8 cellular contexts compared by ENCODE assay signal in the genomic region with DNA sequence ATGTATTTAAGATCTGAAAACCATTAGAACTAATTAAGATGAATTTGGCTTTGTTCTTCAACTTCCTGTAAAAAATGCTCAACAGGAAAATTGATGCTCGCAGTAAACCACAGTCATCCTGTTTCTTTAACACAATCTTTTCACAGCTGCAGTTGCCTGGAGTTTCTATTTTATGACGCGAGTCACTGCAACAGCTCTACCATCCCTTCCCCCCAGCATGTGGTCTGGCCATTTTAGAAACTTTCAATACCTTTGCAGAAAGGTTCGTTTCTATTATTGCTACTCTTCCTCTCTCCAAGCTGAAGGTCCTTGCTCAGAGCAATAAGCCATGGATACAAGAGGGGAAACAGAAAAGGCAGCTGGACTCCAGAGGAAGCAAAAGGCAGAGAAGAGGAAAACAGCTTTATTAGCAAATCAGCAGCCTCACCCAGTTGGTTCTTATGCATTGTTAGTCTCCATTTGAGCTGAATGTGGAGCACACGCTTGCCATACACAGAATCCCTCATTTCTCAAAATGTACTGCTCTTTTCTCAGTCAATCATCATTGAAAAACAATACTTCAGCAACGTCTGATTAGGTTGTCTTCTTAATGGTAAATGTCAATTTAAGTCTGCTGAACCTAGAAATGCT. TPM values are rescaled to one million over a fixed set of nuclear protein-coding genes. Genes with fewer than 3 reads are reported as not detected.
DNase-seq lines count a peak whose midpoint lies in the region; ATAC-seq and TF ChIP-seq lines count a peak whose summit lies in the region.

No MANE protein-coding gene starts in this region.

- H3K27ac Mint-ChIP-seq in naive B cell, result peak overlapping the region; percentile 97 to 100 (median 99)

- DNase-seq in GF-D8 (lab: John Stamatoyannopoulos, UW) (peak; percentile 92), naive B cell (peak; percentile 86), tibial artery (no peak), AG08396 (ENCODE audit: low spot score) (no peak)
- peak; percentile 33 for DNase-seq in activated CD4-positive, alpha-beta T cell treated with anti-CD3 and anti-CD28 coated beads for 1 hour
- DNase-seq in effector CD8-positive, alpha-beta T cell (lab: John Stamatoyannopoulos, UW), result peak; percentile 23

- no peaks in the 10 kb centered on the region for H3K27me3 Mint-ChIP-seq in naive B cell

- peak overlapping the region; percentile 81 to 97 (median 94) for H3K4me3 Mint-ChIP-seq in naive B cell

- no peaks in the 10 kb centered on the region for H3K27me3 ChIP-seq in tibial artery

- ATAC-seq in GM21717 (IDR thresholded peaks at IDR 0.05; ENCODE audit: unreplicated experiment), result peak; percentile 75
- peak; percentile 79 to 81 for ATAC-seq in naive B cell (ENCODE audit: low read depth in 2 of 2)

- H3K9me3 ChIP-seq in KOPT-K1 (ENCODE audit: insufficient read depth, low read length, poor library complexity, severe bottlenecking) (no peaks in the 10 kb centered on the region), tibial artery (no peaks in the 10 kb centered on the region)

- H3K9me3 Mint-ChIP-seq in naive B cell, result no peaks in the 10 kb centered on the region

- peak overlapping the region in 1 of 2 donors; percentile 7 for H3K4me3 ChIP-seq in tibial artery

- H3K36me3 Mint-ChIP-seq in naive B cell, result peaks cover 0 to 10% of the 10 kb centered on the region in 2 donors

- H3K4me1 ChIP-seq in tibial artery, result peaks cover 0 to 98% (median 48%) of the 10 kb centered on the region in 4 donors

- H3K4me1 Mint-ChIP-seq in naive B cell, result peaks cover 54 to 78% (median 74%) of the 10 kb centered on the region in 3 donors

- H3K36me3 ChIP-seq in KOPT-K1 (ENCODE audit: insufficient read depth, low read length), result peaks cover 19% of the 10 kb centered on the region; the same call in 1 of the 2 replicates
- H3K36me3 ChIP-seq in tibial artery, result no peaks in the 10 kb centered on the region

- intact Hi-C loops in tibial artery (cut with DNase I; ENCODE audit: low total_unique reads), result no loop called here

- H3K27ac ChIP-seq in KOPT-K1 (ENCODE audit: low read depth, low read length, poor library complexity, severe bottlenecking) (peak overlapping the region; percentile 98), tibial artery (peak overlapping the region; percentile 16 to 48)

- TF ChIP-seq CTCF in tibial artery (IDR thresholded peaks at IDR 0.05), result no peak

RNA-seq across cellular contexts. Expression of a gene that starts 3.9 kb away (rescaled TPM):
- 100 to 1,000 TPM in 1 of 6 donors, 10 to 100 TPM in 5; 67.8 to 119 (median 95.5) TPM for polyA plus RNA-seq in naive B cell (ENCODE audit: low read depth in 6 of 6)

Comparison
In these comparisons a context has a peak if more than half of its experiments do, and no peak if none do; other contexts are left out.
1. DNase-seq: peak in GF-D8 (single experiment), activated CD4-positive, alpha-beta T cell treated with anti-CD3 and anti-CD28 coated beads for 1 hour (single experiment), effector CD8-positive, alpha-beta T cell (single experiment) and naive B cell (single experiment); none in tibial artery (0 of 2) and AG08396 (single experiment).